ENCODE assay signal across 19 cellular contexts in genomic region chr1:29321176-29321575, GRCh38.
DNase-seq lines count a peak whose midpoint lies in the region; ATAC-seq and TF ChIP-seq lines count a peak whose summit lies in the region.
"Had no signal": no experiment of that assay in that cellular context is flagged by ENCODE, and none has a peak within 500 bp of the region (broad histone marks: within the 10 kb centered on the region; RNA-seq: fewer than 3 reads in every experiment).

No MANE protein-coding gene starts in this region.

- CTCF ChIA-PET in activated CD8-positive, alpha-beta memory T cell treated with anti-CD3 and anti-CD28 coated beads, Interleukin-2, amount 10 ng/mL, durations not matched to agents 7 days and 5 days (lab: Charles Lee) = no interaction called here
- CTCF ChIA-PET in Caco-2 (lab: Charles Lee) = no interaction called here

- intact Hi-C loops in posterior vena cava (cut with DNase I) (no loop called here), Caco-2 (cut with micrococcal nuclease; ENCODE audit: unreplicated experiment) (no loop called here)

- no peaks in the 10 kb centered on the region for H3K36me3 ChIP-seq in Caco-2 (ENCODE audit: control insufficient read depth, insufficient read depth, low read length)
- H3K36me3 ChIP-seq: BE2C, BLaER1 had no signal

- no peak overlapping the region for H3K27ac Mint-ChIP-seq in activated CD8-positive, alpha-beta memory T cell treated with anti-CD3 and anti-CD28 coated beads, Interleukin-2, amount 10 ng/mL, durations not matched to agents 7 days and 5 days
- no peak overlapping the region for H3K27ac Mint-ChIP-seq in Caco-2 (ENCODE audit: unreplicated experiment)
- H3K27ac Mint-ChIP-seq: CD14-positive monocyte; CD4-positive, alpha-beta memory T cell; CD4-positive, CD25-positive, alpha-beta regulatory T cell had no signal

- no peaks in the 10 kb centered on the region for H3K36me3 Mint-ChIP-seq in activated CD8-positive, alpha-beta memory T cell treated with anti-CD3 and anti-CD28 coated beads, Interleukin-2, amount 10 ng/mL, durations not matched to agents 7 days and 5 days
- H3K36me3 Mint-ChIP-seq in Caco-2 (ENCODE audit: insufficient read depth, unreplicated experiment) = peaks cover 28% of the 10 kb centered on the region
- H3K36me3 Mint-ChIP-seq: CD14-positive monocyte; CD4-positive, alpha-beta memory T cell; CD4-positive, CD25-positive, alpha-beta regulatory T cell; CD8-positive, alpha-beta memory T cell had no signal

- no peak overlapping the region for H3K4me3 Mint-ChIP-seq in activated CD8-positive, alpha-beta memory T cell treated with anti-CD3 and anti-CD28 coated beads, Interleukin-2, amount 10 ng/mL, durations not matched to agents 7 days and 5 days
- H3K4me3 Mint-ChIP-seq in Caco-2 (ENCODE audit: unreplicated experiment) = no peak overlapping the region
- H3K4me3 Mint-ChIP-seq: CD14-positive monocyte; CD4-positive, alpha-beta memory T cell; CD4-positive, CD25-positive, alpha-beta regulatory T cell; CD8-positive, alpha-beta memory T cell had no signal

- H3K27me3 ChIP-seq in Caco-2 (replicated peaks; ENCODE audit: control insufficient read depth, insufficient read depth, low read length) = no peaks in the 10 kb centered on the region
- H3K27me3 ChIP-seq: BE2C, BLaER1 had no signal

- no peak overlapping the region for H3K4me3 ChIP-seq in Caco-2 (ENCODE audit: low read depth, low read length)
- H3K4me3 ChIP-seq: BLaER1, GM12878 had no signal

- ATAC-seq in activated CD8-positive, alpha-beta memory T cell treated with anti-CD3 and anti-CD28 coated beads, Interleukin-2, amount 10 ng/mL, durations not matched to agents 7 days and 5 days = no peak
- ATAC-seq: GM12878 had no signal

- H3K9me3 Mint-ChIP-seq in activated CD8-positive, alpha-beta memory T cell treated with anti-CD3 and anti-CD28 coated beads, Interleukin-2, amount 10 ng/mL, durations not matched to agents 7 days and 5 days (ENCODE audit: low read depth) = no peaks in the 10 kb centered on the region
- H3K9me3 Mint-ChIP-seq in Caco-2 (ENCODE audit: unreplicated experiment) = no peaks in the 10 kb centered on the region
- H3K9me3 Mint-ChIP-seq: CD14-positive monocyte; CD4-positive, alpha-beta memory T cell; CD4-positive, CD25-positive, alpha-beta regulatory T cell; CD8-positive, alpha-beta memory T cell had no signal

- DNase-seq in islet precursor cell = peak; percentile 41
- peak; percentile 35 for DNase-seq in posterior vena cava (ENCODE audit: low spot score)
- DNase-seq in activated CD8-positive, alpha-beta memory T cell treated with anti-CD3 and anti-CD28 coated beads, Interleukin-2, amount 10 ng/mL, durations not matched to agents 7 days and 5 days = no peak
- DNase-seq in activated CD4-positive, alpha-beta T cell treated with anti-CD3 and anti-CD28 coated beads for 4 hours = no peak
- DNase-seq in Caco-2 = no peak
- DNase-seq: 8988T; ACHN; BE2C; C1 segment of cervical spinal cord; Calu3; CD4-positive, alpha-beta memory T cell; CD4-positive, CD25-positive, alpha-beta regulatory T cell; CD8-positive, alpha-beta memory T cell; COR-L47; DMS79 treated with DMSO at 0.1 percent for 48 hours; GDM1 had no signal

- BruUV-seq in Caco-2 (replicated peaks; lab: Mats Ljungman, UMichigan) = no TSS peak

- H3K4me1 ChIP-seq in Caco-2 = no peaks in the 10 kb centered on the region
- H3K4me1 ChIP-seq: BE2C had no signal

- POLR2A ChIA-PET in Caco-2 (lab: Charles Lee) = no interaction called here

- H3K4me1 Mint-ChIP-seq in activated CD8-positive, alpha-beta memory T cell treated with anti-CD3 and anti-CD28 coated beads, Interleukin-2, amount 10 ng/mL, durations not matched to agents 7 days and 5 days = no peaks in the 10 kb centered on the region
- H3K4me1 Mint-ChIP-seq in Caco-2 (ENCODE audit: low read depth, unreplicated experiment) = no peaks in the 10 kb centered on the region
- H3K4me1 Mint-ChIP-seq: CD14-positive monocyte; CD4-positive, alpha-beta memory T cell; CD4-positive, CD25-positive, alpha-beta regulatory T cell; CD8-positive, alpha-beta memory T cell had no signal

- no peak for TF ChIP-seq CTCF in Caco-2 (IDR thresholded peaks at IDR 0.05; ENCODE audit: insufficient read depth in 1 of 2, low read depth in 1 of 2, low read length in 1 of 2, severe bottlenecking in 1 of 2, unreplicated experiment in 1 of 2)

- H3K9me3 ChIP-seq in Caco-2 = no peaks in the 10 kb centered on the region
- H3K9me3 ChIP-seq: BE2C, BLaER1 had no signal

- H3K27me3 Mint-ChIP-seq in activated CD8-positive, alpha-beta memory T cell treated with anti-CD3 and anti-CD28 coated beads, Interleukin-2, amount 10 ng/mL, durations not matched to agents 7 days and 5 days = no peaks in the 10 kb centered on the region
- no peaks in the 10 kb centered on the region for H3K27me3 Mint-ChIP-seq in Caco-2 (ENCODE audit: insufficient read depth, unreplicated experiment)
- H3K27me3 Mint-ChIP-seq: CD4-positive, CD25-positive, alpha-beta regulatory T cell had no signal

Comparison
In these comparisons a context has a peak if more than half of its experiments do, and no peak if none do; other contexts are left out.
1. DNase-seq: peak in islet precursor cell (single experiment) and posterior vena cava (single experiment); none in activated CD8-positive, alpha-beta memory T cell treated with anti-CD3 and anti-CD28 coated beads, Interleukin-2, amount 10 ng/mL, durations not matched to agents 7 days and 5 days (single experiment), activated CD4-positive, alpha-beta T cell treated with anti-CD3 and anti-CD28 coated beads for 4 hours (0 of 2) and Caco-2 (0 of 2).